20 cellular contexts compared by ENCODE assay signal in genomic region chr10:31838065-31838464, GRCh38.
"Had no signal": no experiment of that assay in that cellular context is flagged by ENCODE, and none has a peak within 500 bp of the region (broad histone marks: within the 10 kb centered on the region; RNA-seq: fewer than 3 reads in every experiment).

No MANE protein-coding gene starts in this region.

- H3K4me3 Mint-ChIP-seq: activated CD4-positive, alpha-beta T cell treated with anti-CD3 and anti-CD28 coated beads, Interleukin-2, amount 10 ng/mL, durations not matched to agents 7 days and 5 days; activated naive CD8-positive, alpha-beta T cell treated with anti-CD3 and anti-CD28 coated beads, Interleukin-2, amount 10 ng/mL, durations not matched to agents 7 days and 5 days; activated T-cell treated with anti-CD3 and anti-CD28 coated beads, Interleukin-2, amount 50 U/mL, for 72 hours; dendritic cell treated with granulocyte-macrophage colony-stimulating factor and Interleukin-4, amounts not matched to agents 40 ng/mL and 50 ng/mL, for 4 days; natural killer cell treated with Interleukin-12 subunit alpha and Interleukin-12 subunit beta and Interleukin-15 and Interleukin-18, amount 100 ng/mL, for 72 hours; stimulated activated naive CD8-positive, alpha-beta T cell treated with anti-CD3 and anti-CD28 coated beads, Interleukin-15, Interleukin-2, amounts not matched to agents 100 ng/mL and 50 ng/mL, for 24 hours had no signal

- ATAC-seq: activated T-cell treated with anti-CD3 and anti-CD28 coated beads, Interleukin-2, amount 50 U/mL, for 72 hours; esophagus mucosa; left ventricle myocardium superior; natural killer cell treated with Interleukin-12 subunit alpha and Interleukin-12 subunit beta and Interleukin-15 and Interleukin-18, amount 100 ng/mL, for 72 hours had no signal

- DNase-seq: activated CD4-positive, alpha-beta T cell treated with anti-CD3 and anti-CD28 coated beads, Interleukin-2, amount 10 ng/mL, durations not matched to agents 7 days and 5 days; activated CD8-positive, alpha-beta memory T cell treated with anti-CD3 and anti-CD28 coated beads, Interleukin-2, amount 50 U/mL, for 48 hours; activated gamma-delta T cell treated with Interleukin-2 at 50 U/mL for 16 hours; activated naive CD8-positive, alpha-beta T cell treated with anti-CD3 and anti-CD28 coated beads, Interleukin-2, amount 10 ng/mL, durations not matched to agents 7 days and 5 days; activated T-cell treated with anti-CD3 and anti-CD28 coated beads, Interleukin-2, amount 50 U/mL, for 72 hours; anterior cingulate cortex; brain microvascular endothelial cell; cerebellar nuclear complex; hippocampal formation; kidney; left ventricle myocardium superior; occipital lobe; small intestine; stimulated activated CD4-positive, alpha-beta T cell treated with anti-CD3 and anti-CD28 coated beads, Interleukin-4, amount 100 ng/mL, for 4 hours; stimulated activated CD8-positive, alpha-beta memory T cell treated with anti-CD3 and anti-CD28 coated beads, Interleukin-4, amount 100 ng/mL, for 48 hours; trophoblast cell had no signal

- H3K36me3 Mint-ChIP-seq: activated naive CD8-positive, alpha-beta T cell treated with anti-CD3 and anti-CD28 coated beads, Interleukin-2, amount 10 ng/mL, durations not matched to agents 7 days and 5 days; natural killer cell treated with Interleukin-12 subunit alpha and Interleukin-12 subunit beta and Interleukin-15 and Interleukin-18, amount 100 ng/mL, for 72 hours had no signal

- H3K27ac Mint-ChIP-seq: activated CD4-positive, alpha-beta T cell treated with anti-CD3 and anti-CD28 coated beads, Interleukin-2, amount 10 ng/mL, durations not matched to agents 7 days and 5 days; activated naive CD8-positive, alpha-beta T cell treated with anti-CD3 and anti-CD28 coated beads, Interleukin-2, amount 10 ng/mL, durations not matched to agents 7 days and 5 days; activated T-cell treated with anti-CD3 and anti-CD28 coated beads, Interleukin-2, amount 50 U/mL, for 72 hours; dendritic cell treated with granulocyte-macrophage colony-stimulating factor and Interleukin-4, amounts not matched to agents 40 ng/mL and 50 ng/mL, for 4 days; natural killer cell treated with Interleukin-12 subunit alpha and Interleukin-12 subunit beta and Interleukin-15 and Interleukin-18, amount 100 ng/mL, for 72 hours; stimulated activated naive CD8-positive, alpha-beta T cell treated with anti-CD3 and anti-CD28 coated beads, Interleukin-15, Interleukin-2, amounts not matched to agents 100 ng/mL and 50 ng/mL, for 24 hours had no signal

- H3K9me3 Mint-ChIP-seq: activated CD4-positive, alpha-beta T cell treated with anti-CD3 and anti-CD28 coated beads, Interleukin-2, amount 10 ng/mL, durations not matched to agents 7 days and 5 days; activated naive CD8-positive, alpha-beta T cell treated with anti-CD3 and anti-CD28 coated beads, Interleukin-2, amount 10 ng/mL, durations not matched to agents 7 days and 5 days; activated T-cell treated with anti-CD3 and anti-CD28 coated beads, Interleukin-2, amount 50 U/mL, for 72 hours; dendritic cell treated with granulocyte-macrophage colony-stimulating factor and Interleukin-4, amounts not matched to agents 40 ng/mL and 50 ng/mL, for 4 days; natural killer cell treated with Interleukin-12 subunit alpha and Interleukin-12 subunit beta and Interleukin-15 and Interleukin-18, amount 100 ng/mL, for 72 hours; stimulated activated naive CD8-positive, alpha-beta T cell treated with anti-CD3 and anti-CD28 coated beads, Interleukin-15, Interleukin-2, amounts not matched to agents 100 ng/mL and 50 ng/mL, for 24 hours had no signal

- H3K27me3 Mint-ChIP-seq: activated CD4-positive, alpha-beta T cell treated with anti-CD3 and anti-CD28 coated beads, Interleukin-2, amount 10 ng/mL, durations not matched to agents 7 days and 5 days; activated naive CD8-positive, alpha-beta T cell treated with anti-CD3 and anti-CD28 coated beads, Interleukin-2, amount 10 ng/mL, durations not matched to agents 7 days and 5 days; dendritic cell treated with granulocyte-macrophage colony-stimulating factor and Interleukin-4, amounts not matched to agents 40 ng/mL and 50 ng/mL, for 4 days; natural killer cell treated with Interleukin-12 subunit alpha and Interleukin-12 subunit beta and Interleukin-15 and Interleukin-18, amount 100 ng/mL, for 72 hours; stimulated activated naive CD8-positive, alpha-beta T cell treated with anti-CD3 and anti-CD28 coated beads, Interleukin-15, Interleukin-2, amounts not matched to agents 100 ng/mL and 50 ng/mL, for 24 hours had no signal
